In the genomic region with DNA sequence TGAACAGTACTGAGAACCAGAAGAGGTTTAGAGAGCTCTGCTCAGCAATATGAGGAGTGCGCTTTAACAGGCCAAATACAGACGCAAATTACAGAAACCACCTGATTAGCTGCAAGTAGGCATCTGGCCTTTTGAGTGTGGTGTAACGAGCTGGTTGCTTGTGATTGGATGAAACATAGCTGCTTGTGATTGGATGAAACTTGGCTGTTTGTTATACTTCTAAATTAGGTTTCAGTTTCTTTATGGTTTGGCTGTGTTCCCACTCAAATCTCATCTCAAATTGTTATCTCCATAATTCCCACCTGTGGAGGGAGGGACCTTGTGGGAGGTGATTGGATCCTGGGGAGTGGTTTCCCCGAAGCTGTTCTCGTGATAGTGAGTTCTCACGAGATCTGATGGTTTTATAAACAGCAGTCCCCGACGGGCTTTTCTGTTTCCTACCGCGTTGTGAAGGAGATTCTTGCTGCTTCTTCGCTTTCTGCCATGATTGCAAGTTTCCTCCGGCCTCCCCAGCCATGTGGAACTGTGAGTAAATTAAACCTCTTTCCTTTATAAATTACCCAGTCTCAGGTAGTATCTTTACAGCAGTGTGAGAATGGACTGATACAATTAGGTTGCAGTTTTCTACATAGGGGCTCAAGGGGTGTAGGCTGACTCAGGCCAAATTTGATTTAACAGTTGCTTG, we compare ENCODE assay signal across 1 cellular context.
TF ChIP-seq lines count a peak whose summit lies in the region.

No MANE protein-coding gene starts in this region.

TF ChIP-seq in HepG2, 621 proteins besides CTCF, POLR2A, EP300 and RAD21 (continued from another document and continues in another):
- no peak; the same call in 1 of the 2 replicates for TF ChIP-seq RCOR2 (CRISPR knock-in tag; IDR thresholded peaks at IDR 0.05)
- TF ChIP-seq, protein P1, sequence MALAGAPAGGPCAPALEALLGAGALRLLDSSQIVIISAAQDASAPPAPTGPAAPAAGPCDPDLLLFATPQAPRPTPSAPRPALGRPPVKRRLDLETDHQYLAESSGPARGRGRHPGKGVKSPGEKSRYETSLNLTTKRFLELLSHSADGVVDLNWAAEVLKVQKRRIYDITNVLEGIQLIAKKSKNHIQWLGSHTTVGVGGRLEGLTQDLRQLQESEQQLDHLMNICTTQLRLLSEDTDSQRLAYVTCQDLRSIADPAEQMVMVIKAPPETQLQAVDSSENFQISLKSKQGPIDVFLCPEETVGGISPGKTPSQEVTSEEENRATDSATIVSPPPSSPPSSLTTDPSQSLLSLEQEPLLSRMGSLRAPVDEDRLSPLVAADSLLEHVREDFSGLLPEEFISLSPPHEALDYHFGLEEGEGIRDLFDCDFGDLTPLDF (CRISPR knock-in tag; IDR thresholded peaks at IDR 0.05) = no peak; the same call in 1 of the 2 replicates
- no peak for TF ChIP-seq ZNF850 (CRISPR knock-in tag; conservative IDR thresholded peaks at IDR 0.05)
- no peak for TF ChIP-seq ZNF879 (CRISPR knock-in tag; IDR thresholded peaks at IDR 0.05)
- TF ChIP-seq TEAD3 (CRISPR knock-in tag; optimal IDR thresholded peaks at IDR 0.05; ENCODE audit: borderline replicate concordance) = peak; percentile 15
- TF ChIP-seq, protein P2, sequence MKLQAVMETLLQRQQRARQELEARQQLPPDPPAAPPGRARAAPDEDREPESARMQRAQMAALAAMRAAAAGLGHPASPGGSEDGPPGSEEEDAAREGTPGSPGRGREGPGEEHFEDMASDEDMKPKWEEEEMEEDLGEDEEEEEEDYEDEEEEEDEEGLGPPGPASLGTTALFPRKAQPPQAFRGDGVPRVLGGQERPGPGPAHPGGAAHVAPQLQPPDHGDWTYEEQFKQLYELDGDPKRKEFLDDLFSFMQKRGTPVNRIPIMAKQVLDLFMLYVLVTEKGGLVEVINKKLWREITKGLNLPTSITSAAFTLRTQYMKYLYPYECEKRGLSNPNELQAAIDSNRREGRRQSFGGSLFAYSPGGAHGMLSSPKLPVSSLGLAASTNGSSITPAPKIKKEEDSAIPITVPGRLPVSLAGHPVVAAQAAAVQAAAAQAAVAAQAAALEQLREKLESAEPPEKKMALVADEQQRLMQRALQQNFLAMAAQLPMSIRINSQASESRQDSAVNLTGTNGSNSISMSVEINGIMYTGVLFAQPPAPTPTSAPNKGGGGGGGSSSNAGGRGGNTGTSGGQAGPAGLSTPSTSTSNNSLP (IDR thresholded peaks at IDR 0.05; ENCODE audit: low read depth, low read length) = 0 out of 2 replicates have a peak, but pooled peaks have one; percentile 73
- TF ChIP-seq, protein P3, sequence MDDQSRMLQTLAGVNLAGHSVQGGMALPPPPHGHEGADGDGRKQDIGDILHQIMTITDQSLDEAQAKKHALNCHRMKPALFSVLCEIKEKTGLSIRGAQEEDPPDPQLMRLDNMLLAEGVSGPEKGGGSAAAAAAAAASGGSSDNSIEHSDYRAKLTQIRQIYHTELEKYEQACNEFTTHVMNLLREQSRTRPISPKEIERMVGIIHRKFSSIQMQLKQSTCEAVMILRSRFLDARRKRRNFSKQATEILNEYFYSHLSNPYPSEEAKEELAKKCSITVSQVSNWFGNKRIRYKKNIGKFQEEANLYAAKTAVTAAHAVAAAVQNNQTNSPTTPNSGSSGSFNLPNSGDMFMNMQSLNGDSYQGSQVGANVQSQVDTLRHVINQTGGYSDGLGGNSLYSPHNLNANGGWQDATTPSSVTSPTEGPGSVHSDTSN (CRISPR knock-in tag; IDR thresholded peaks at IDR 0.05; ENCODE audit: borderline replicate concordance) = no peak
- no peak for TF ChIP-seq GATA4 (IDR thresholded peaks at IDR 0.05; ENCODE audit: borderline replicate concordance, low read depth)
- TF ChIP-seq U2AF2 (IDR thresholded peaks at IDR 0.05; ENCODE audit: low read depth, low read length) = no peak
- TF ChIP-seq RFX5 (IDR thresholded peaks at IDR 0.05; ENCODE audit: low read depth, low read length) = no peak
- TF ChIP-seq, protein P4, sequence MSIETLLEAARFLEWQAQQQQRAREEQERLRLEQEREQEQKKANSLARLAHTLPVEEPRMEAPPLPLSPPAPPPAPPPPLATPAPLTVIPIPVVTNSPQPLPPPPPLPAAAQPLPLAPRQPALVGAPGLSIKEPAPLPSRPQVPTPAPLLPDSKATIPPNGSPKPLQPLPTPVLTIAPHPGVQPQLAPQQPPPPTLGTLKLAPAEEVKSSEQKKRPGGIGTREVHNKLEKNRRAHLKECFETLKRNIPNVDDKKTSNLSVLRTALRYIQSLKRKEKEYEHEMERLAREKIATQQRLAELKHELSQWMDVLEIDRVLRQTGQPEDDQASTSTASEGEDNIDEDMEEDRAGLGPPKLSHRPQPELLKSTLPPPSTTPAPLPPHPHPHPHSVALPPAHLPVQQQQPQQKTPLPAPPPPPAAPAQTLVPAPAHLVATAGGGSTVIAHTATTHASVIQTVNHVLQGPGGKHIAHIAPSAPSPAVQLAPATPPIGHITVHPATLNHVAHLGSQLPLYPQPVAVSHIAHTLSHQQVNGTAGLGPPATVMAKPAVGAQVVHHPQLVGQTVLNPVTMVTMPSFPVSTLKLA (IDR thresholded peaks at IDR 0.05) = no peak
- no peak for TF ChIP-seq PAF1 (CRISPR knock-in tag; IDR thresholded peaks at IDR 0.05)
- TF ChIP-seq GABPB1 (CRISPR knock-in tag; IDR thresholded peaks at IDR 0.05) = 0 out of 2 replicates have a peak, but pooled peaks have one; percentile 34
- TF ChIP-seq, protein P5, sequence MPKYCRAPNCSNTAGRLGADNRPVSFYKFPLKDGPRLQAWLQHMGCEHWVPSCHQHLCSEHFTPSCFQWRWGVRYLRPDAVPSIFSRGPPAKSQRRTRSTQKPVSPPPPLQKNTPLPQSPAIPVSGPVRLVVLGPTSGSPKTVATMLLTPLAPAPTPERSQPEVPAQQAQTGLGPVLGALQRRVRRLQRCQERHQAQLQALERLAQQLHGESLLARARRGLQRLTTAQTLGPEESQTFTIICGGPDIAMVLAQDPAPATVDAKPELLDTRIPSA (CRISPR knock-in tag; IDR thresholded peaks at IDR 0.05; ENCODE audit: borderline replicate concordance) = no peak
- no peak for TF ChIP-seq SAFB2 (CRISPR knock-in tag; IDR thresholded peaks at IDR 0.05; ENCODE audit: borderline replicate concordance, low read depth)
- no peak for TF ChIP-seq ZNF30 (CRISPR knock-in tag; IDR thresholded peaks at IDR 0.05)
- no peak for TF ChIP-seq SETDB1 (CRISPR knock-in tag; IDR thresholded peaks at IDR 0.05; ENCODE audit: borderline replicate concordance)
- TF ChIP-seq, protein P6, sequence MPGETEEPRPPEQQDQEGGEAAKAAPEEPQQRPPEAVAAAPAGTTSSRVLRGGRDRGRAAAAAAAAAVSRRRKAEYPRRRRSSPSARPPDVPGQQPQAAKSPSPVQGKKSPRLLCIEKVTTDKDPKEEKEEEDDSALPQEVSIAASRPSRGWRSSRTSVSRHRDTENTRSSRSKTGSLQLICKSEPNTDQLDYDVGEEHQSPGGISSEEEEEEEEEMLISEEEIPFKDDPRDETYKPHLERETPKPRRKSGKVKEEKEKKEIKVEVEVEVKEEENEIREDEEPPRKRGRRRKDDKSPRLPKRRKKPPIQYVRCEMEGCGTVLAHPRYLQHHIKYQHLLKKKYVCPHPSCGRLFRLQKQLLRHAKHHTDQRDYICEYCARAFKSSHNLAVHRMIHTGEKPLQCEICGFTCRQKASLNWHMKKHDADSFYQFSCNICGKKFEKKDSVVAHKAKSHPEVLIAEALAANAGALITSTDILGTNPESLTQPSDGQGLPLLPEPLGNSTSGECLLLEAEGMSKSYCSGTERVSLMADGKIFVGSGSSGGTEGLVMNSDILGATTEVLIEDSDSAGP (CRISPR knock-in tag; IDR thresholded peaks at IDR 0.05; ENCODE audit: borderline replicate concordance) = no peak; the same call in 1 of the 2 replicates
- peak; percentile 98 for TF ChIP-seq POGZ (CRISPR knock-in tag; IDR thresholded peaks at IDR 0.05)
- TF ChIP-seq FLYWCH1 (CRISPR knock-in tag; IDR thresholded peaks at IDR 0.05) = no peak
- TF ChIP-seq, protein P7, sequence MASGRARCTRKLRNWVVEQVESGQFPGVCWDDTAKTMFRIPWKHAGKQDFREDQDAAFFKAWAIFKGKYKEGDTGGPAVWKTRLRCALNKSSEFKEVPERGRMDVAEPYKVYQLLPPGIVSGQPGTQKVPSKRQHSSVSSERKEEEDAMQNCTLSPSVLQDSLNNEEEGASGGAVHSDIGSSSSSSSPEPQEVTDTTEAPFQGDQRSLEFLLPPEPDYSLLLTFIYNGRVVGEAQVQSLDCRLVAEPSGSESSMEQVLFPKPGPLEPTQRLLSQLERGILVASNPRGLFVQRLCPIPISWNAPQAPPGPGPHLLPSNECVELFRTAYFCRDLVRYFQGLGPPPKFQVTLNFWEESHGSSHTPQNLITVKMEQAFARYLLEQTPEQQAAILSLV (CRISPR knock-in tag; IDR thresholded peaks at IDR 0.05; ENCODE audit: borderline replicate concordance) = no peak
- TF ChIP-seq ZNF382 (CRISPR knock-in tag; IDR thresholded peaks at IDR 0.05; ENCODE audit: borderline replicate concordance) = no peak
- peak; percentile 32; the same call in 1 of the 2 replicates for TF ChIP-seq KLF11 (CRISPR knock-in tag; IDR thresholded peaks at IDR 0.05)
- TF ChIP-seq, protein P8, sequence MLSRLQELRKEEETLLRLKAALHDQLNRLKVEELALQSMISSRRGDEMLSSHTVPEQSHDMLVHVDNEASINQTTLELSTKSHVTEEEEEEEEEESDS (CRISPR knock-in tag; IDR thresholded peaks at IDR 0.05; ENCODE audit: borderline replicate concordance) = no peak
- TF ChIP-seq JUN (CRISPR knock-in tag; IDR thresholded peaks at IDR 0.05) = no peak
- no peak for TF ChIP-seq ZNF383 (CRISPR knock-in tag; IDR thresholded peaks at IDR 0.05; ENCODE audit: borderline replicate concordance)
- TF ChIP-seq SP140L (CRISPR knock-in tag; IDR thresholded peaks at IDR 0.05; ENCODE audit: borderline replicate concordance) = no peak; the same call in 1 of the 2 replicates
- no peak for TF ChIP-seq ONECUT2 (CRISPR knock-in tag; IDR thresholded peaks at IDR 0.05)
- no peak for TF ChIP-seq ZNF792 (CRISPR knock-in tag; IDR thresholded peaks at IDR 0.05)
- TF ChIP-seq ZSCAN25 (CRISPR knock-in tag; IDR thresholded peaks at IDR 0.05) = no peak
- TF ChIP-seq, protein P9, sequence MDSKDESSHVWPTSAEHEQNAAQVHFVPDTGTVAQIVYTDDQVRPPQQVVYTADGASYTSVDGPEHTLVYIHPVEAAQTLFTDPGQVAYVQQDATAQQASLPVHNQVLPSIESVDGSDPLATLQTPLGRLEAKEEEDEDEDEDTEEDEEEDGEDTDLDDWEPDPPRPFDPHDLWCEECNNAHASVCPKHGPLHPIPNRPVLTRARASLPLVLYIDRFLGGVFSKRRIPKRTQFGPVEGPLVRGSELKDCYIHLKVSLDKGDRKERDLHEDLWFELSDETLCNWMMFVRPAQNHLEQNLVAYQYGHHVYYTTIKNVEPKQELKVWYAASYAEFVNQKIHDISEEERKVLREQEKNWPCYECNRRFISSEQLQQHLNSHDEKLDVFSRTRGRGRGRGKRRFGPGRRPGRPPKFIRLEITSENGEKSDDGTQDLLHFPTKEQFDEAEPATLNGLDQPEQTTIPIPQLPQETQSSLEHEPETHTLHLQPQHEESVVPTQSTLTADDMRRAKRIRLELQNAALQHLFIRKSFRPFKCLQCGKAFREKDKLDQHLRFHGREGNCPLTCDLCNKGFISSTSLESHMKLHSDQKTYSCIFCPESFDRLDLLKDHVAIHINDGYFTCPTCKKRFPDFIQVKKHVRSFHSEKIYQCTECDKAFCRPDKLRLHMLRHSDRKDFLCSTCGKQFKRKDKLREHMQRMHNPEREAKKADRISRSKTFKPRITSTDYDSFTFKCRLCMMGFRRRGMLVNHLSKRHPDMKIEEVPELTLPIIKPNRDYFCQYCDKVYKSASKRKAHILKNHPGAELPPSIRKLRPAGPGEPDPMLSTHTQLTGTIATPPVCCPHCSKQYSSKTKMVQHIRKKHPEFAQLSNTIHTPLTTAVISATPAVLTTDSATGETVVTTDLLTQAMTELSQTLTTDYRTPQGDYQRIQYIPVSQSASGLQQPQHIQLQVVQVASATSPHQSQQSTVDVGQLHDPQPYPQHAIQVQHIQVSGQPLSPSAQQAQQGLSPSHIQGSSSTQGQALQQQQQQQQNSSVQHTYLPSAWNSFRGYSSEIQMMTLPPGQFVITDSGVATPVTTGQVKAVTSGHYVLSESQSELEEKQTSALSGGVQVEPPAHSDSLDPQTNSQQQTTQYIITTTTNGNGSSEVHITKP (CRISPR knock-in tag; IDR thresholded peaks at IDR 0.05; ENCODE audit: low read depth) = no peak
- TF ChIP-seq ETV6 (CRISPR knock-in tag; conservative IDR thresholded peaks at IDR 0.05) = no peak
- TF ChIP-seq SNRNP70 (IDR thresholded peaks at IDR 0.05; ENCODE audit: low read depth, low read length) = no peak
- TF ChIP-seq ZBTB21 (CRISPR knock-in tag; IDR thresholded peaks at IDR 0.05) = no peak
- no peak for TF ChIP-seq SKI (IDR thresholded peaks at IDR 0.05; ENCODE audit: partially characterized antibody)
- TF ChIP-seq ZNF350 (CRISPR knock-in tag; IDR thresholded peaks at IDR 0.05; ENCODE audit: borderline replicate concordance, low read depth) = no peak
- TF ChIP-seq ZNF230 (CRISPR knock-in tag; IDR thresholded peaks at IDR 0.05) = no peak
